ENCODE assay signal across 1 cellular context in the genomic region with DNA sequence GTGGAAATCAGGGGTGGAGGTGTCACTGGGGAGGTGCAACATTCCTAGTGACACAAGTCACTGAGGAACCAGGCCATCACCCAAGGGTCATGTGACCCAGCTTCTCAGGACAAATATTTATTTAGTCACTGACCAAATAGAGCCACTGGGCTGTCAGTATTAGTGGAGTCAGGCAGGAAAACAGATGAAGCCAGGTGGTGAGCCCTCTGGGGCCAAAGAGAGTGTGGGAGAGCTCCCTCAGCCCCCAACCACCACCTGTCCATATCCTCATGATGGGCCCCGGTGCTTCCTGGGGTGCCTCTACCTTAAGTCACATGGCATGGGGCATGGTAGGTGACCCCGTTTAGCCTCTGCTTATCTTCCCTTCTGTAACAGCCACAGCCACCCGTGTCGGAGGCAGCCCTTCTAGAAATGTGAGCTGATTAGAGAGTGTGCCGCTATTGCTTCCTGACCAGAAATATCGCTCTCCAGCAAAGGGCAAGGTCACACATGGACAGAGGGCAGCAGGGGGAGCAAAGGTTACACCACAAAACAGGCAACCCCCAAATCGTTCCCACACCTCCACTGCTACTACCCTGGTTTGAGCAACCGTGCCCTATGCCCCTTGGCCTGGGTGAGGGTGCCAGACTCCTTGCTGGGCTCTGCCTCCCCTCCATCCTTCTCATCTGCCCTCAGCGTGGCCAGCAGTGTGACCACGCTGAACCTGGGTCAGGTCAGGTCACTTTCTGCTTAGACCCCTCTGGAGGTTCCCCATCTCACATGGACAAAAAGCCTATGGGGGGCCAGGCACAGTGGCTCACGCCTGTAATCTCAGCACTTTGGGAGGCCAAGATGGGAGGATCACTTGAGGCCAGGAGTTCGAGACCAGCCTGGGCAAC.
TF ChIP-seq lines count a peak whose summit lies in the region.

No MANE protein-coding gene starts in this region.

TF ChIP-seq in GM23338, 12 proteins besides CTCF, POLR2A, EP300 and RAD21 (continued from another document):
- TF ChIP-seq, protein P1, sequence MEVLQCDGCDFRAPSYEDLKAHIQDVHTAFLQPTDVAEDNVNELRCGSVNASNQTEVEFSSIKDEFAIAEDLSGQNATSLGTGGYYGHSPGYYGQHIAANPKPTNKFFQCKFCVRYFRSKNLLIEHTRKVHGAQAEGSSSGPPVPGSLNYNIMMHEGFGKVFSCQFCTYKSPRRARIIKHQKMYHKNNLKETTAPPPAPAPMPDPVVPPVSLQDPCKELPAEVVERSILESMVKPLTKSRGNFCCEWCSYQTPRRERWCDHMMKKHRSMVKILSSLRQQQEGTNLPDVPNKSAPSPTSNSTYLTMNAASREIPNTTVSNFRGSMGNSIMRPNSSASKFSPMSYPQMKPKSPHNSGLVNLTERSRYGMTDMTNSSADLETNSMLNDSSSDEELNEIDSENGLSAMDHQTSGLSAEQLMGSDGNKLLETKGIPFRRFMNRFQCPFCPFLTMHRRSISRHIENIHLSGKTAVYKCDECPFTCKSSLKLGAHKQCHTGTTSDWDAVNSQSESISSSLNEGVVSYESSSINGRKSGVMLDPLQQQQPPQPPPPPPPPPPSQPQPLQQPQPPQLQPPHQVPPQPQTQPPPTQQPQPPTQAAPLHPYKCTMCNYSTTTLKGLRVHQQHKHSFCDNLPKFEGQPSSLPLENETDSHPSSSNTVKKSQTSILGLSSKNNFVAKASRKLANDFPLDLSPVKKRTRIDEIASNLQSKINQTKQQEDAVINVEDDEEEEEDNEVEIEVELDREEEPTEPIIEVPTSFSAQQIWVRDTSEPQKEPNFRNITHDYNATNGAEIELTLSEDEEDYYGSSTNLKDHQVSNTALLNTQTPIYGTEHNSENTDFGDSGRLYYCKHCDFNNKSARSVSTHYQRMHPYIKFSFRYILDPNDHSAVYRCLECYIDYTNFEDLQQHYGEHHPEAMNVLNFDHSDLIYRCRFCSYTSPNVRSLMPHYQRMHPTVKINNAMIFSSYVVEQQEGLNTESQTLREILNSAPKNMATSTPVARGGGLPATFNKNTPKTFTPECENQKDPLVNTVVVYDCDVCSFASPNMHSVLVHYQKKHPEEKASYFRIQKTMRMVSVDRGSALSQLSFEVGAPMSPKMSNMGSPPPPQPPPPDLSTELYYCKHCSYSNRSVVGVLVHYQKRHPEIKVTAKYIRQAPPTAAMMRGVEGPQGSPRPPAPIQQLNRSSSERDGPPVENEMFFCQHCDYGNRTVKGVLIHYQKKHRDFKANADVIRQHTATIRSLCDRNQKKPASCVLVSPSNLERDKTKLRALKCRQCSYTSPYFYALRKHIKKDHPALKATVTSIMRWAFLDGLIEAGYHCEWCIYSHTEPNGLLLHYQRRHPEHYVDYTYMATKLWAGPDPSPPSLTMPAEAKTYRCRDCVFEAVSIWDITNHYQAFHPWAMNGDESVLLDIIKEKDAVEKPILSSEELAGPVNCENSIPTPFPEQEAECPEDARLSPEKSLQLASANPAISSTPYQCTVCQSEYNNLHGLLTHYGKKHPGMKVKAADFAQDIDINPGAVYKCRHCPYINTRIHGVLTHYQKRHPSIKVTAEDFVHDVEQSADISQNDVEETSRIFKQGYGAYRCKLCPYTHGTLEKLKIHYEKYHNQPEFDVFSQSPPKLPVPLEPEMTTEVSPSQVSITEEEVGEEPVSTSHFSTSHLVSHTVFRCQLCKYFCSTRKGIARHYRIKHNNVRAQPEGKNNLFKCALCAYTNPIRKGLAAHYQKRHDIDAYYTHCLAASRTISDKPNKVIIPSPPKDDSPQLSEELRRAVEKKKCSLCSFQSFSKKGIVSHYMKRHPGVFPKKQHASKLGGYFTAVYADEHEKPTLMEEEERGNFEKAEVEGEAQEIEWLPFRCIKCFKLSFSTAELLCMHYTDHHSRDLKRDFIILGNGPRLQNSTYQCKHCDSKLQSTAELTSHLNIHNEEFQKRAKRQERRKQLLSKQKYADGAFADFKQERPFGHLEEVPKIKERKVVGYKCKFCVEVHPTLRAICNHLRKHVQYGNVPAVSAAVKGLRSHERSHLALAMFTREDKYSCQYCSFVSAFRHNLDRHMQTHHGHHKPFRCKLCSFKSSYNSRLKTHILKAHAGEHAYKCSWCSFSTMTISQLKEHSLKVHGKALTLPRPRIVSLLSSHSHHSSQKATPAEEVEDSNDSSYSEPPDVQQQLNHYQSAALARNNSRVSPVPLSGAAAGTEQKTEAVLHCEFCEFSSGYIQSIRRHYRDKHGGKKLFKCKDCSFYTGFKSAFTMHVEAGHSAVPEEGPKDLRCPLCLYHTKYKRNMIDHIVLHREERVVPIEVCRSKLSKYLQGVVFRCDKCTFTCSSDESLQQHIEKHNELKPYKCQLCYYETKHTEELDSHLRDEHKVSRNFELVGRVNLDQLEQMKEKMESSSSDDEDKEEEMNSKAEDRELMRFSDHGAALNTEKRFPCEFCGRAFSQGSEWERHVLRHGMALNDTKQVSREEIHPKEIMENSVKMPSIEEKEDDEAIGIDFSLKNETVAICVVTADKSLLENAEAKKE (CRISPR knock-in tag; IDR thresholded peaks at IDR 0.05): no peak
- no peak for TF ChIP-seq EZH2 (IDR thresholded peaks at IDR 0.05; ENCODE audit: low read depth, unreplicated experiment)
- TF ChIP-seq STAT1 (IDR thresholded peaks at IDR 0.05; ENCODE audit: unreplicated experiment): no peak
- no peak for TF ChIP-seq EZH2phosphoT487 (IDR thresholded peaks at IDR 0.05; ENCODE audit: unreplicated experiment)
